ENCODE assay signal across 22 cellular contexts in the genomic region with DNA sequence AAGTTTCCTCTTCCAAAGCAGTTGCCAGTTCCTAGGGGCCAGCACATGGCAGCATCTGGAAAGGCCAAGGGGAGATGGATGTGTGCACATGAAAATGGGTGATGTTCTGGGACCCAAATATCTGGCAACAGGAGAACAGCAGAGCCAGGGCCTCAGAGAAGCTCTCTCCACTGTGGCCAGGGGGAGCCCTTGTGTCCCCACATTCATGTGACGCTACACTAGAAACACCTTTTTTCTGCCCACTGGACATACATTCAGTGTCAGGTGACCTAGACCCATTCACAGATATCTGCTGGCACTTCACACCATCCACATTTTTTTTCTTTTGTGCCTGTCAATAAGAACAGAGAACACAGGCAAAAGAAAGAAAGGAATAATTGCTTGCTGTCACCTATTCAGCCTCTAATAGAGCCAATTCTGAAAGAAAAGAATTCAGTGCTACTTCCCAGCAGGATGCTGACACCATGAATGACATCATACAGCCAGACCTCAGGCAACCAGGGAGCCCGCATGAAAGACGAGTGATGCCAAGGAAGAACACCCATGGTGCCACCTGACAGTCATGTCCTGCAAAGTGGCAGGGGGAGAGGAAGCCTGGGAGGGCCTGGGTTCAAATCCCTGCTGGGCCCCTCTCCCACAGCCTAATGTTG.
DNase-seq lines count a peak whose midpoint lies in the region; ATAC-seq and TF ChIP-seq lines count a peak whose summit lies in the region.
"Had no signal": no experiment of that assay in that cellular context is flagged by ENCODE, and none has a peak within 500 bp of the region (broad histone marks: within the 10 kb centered on the region; RNA-seq: fewer than 3 reads in every experiment).

No MANE protein-coding gene starts in this region.

- H3K4me1 ChIP-seq in HUES48 (ENCODE audit: control insufficient read depth, insufficient read depth, low read length): peaks cover 41% of the 10 kb centered on the region
- H3K4me1 ChIP-seq: esophagus squamous epithelium, right atrium auricular region, SJCRH30 had no signal

- no peak for TF ChIP-seq CTCF in C4-2B (conservative IDR thresholded peaks at IDR 0.05)
- TF ChIP-seq CTCF in osteocyte (IDR thresholded peaks at IDR 0.05): peak; percentile 37

- H3K36me3 Mint-ChIP-seq in osteocyte (ENCODE audit: unreplicated experiment): peaks cover under 1% of the 10 kb centered on the region
- H3K36me3 Mint-ChIP-seq: mesothelial cell of epicardium; stimulated activated memory B cell treated with anti-CD40 and anti-IgM and Interleukin-4, amounts not matched to agents 10 μg/mL and 1 μg/mL and 100 μg/mL, for 72 hours had no signal

- no peak for ATAC-seq in left cardiac atrium
- ATAC-seq: PC-3; stimulated activated memory B cell treated with anti-CD40 and anti-IgM and Interleukin-4, amounts not matched to agents 10 μg/mL and 1 μg/mL and 100 μg/mL, for 72 hours; T-helper 17 cell had no signal

- H3K4me3 ChIP-seq in HUES48 (ENCODE audit: low read depth, low read length): no peak overlapping the region
- H3K4me3 ChIP-seq: esophagus squamous epithelium, right atrium auricular region, SJCRH30 had no signal

- H3K4me3 Mint-ChIP-seq in osteocyte (ENCODE audit: unreplicated experiment): no peak overlapping the region
- H3K4me3 Mint-ChIP-seq: mesothelial cell of epicardium; stimulated activated memory B cell treated with anti-CD40 and anti-IgM and Interleukin-4, amounts not matched to agents 10 μg/mL and 1 μg/mL and 100 μg/mL, for 72 hours; T-helper 17 cell had no signal

- no peak overlapping the region for H3K9ac ChIP-seq in HUES48 (ENCODE audit: low read depth, low read length)

- peak; percentile 16 for DNase-seq in cerebellum (ENCODE audit: low spot score)
- DNase-seq in osteocyte (ENCODE audit: extremely low spot score, unreplicated experiment): no peak
- DNase-seq in NCI-H526 treated with DMSO at 0.1 percent for 48 hours (lab: John Stamatoyannopoulos, UW): no peak
- no peak for DNase-seq in left cardiac atrium
- DNase-seq in NCI-H1092 (lab: John Stamatoyannopoulos, UW): no peak
- DNase-seq: activated CD4-positive, alpha-beta T cell treated with anti-CD3 and anti-CD28 coated beads, Interleukin-2, amount 50 U/mL, for 4 hours; activated gamma-delta T cell treated with Interleukin-2 at 50 U/mL for 16 hours; caudate nucleus; esophagus squamous epithelium; KG1; MV-4-11; NCI-H2029 treated with DMSO at 0.1 percent for 48 hours; PC-3; SJCRH30; T-helper 17 cell had no signal

- H3K9me3 ChIP-seq in HUES48 (ENCODE audit: control insufficient read depth, insufficient read depth, low read length): no peaks in the 10 kb centered on the region
- H3K9me3 ChIP-seq: esophagus squamous epithelium, neutrophil, right atrium auricular region, SJCRH30 had no signal

- H3K36me3 ChIP-seq in HUES48 (ENCODE audit: control insufficient read depth, insufficient read depth, low read length): no peaks in the 10 kb centered on the region
- H3K36me3 ChIP-seq: esophagus squamous epithelium, neutrophil, right atrium auricular region, SJCRH30 had no signal

- no peak overlapping the region for H3K27ac Mint-ChIP-seq in osteocyte (ENCODE audit: unreplicated experiment)
- H3K27ac Mint-ChIP-seq: mesothelial cell of epicardium; stimulated activated memory B cell treated with anti-CD40 and anti-IgM and Interleukin-4, amounts not matched to agents 10 μg/mL and 1 μg/mL and 100 μg/mL, for 72 hours; T-helper 17 cell had no signal

- H3K27me3 Mint-ChIP-seq in osteocyte (ENCODE audit: unreplicated experiment): no peaks in the 10 kb centered on the region
- H3K27me3 Mint-ChIP-seq: stimulated activated memory B cell treated with anti-CD40 and anti-IgM and Interleukin-4, amounts not matched to agents 10 μg/mL and 1 μg/mL and 100 μg/mL, for 72 hours; T-helper 17 cell had no signal

- H3K4me1 Mint-ChIP-seq in osteocyte (ENCODE audit: unreplicated experiment): peaks cover 25% of the 10 kb centered on the region
- H3K4me1 Mint-ChIP-seq: stimulated activated memory B cell treated with anti-CD40 and anti-IgM and Interleukin-4, amounts not matched to agents 10 μg/mL and 1 μg/mL and 100 μg/mL, for 72 hours; T-helper 17 cell had no signal

- peak overlapping the region; percentile 57 for H3K27ac ChIP-seq in C4-2B
- peak overlapping the region; percentile 80 for H3K27ac ChIP-seq in HUES48 (ENCODE audit: low read depth, low read length)
- H3K27ac ChIP-seq: esophagus squamous epithelium, neutrophil, right atrium auricular region, SJCRH30, VCaP had no signal

- no peaks in the 10 kb centered on the region for H3K27me3 ChIP-seq in HUES48 (ENCODE audit: control insufficient read depth, insufficient read depth, low read length)
- H3K27me3 ChIP-seq: neutrophil, right atrium auricular region, SJCRH30 had no signal

- peaks cover 1% of the 10 kb centered on the region for H3K9me3 Mint-ChIP-seq in osteocyte (ENCODE audit: unreplicated experiment)
- H3K9me3 Mint-ChIP-seq: mesothelial cell of epicardium had no signal

- intact Hi-C loops in left cardiac atrium (cut with DNase I): no loop called here
